ENCODE assay signal across 10 cellular contexts in the genomic region with DNA sequence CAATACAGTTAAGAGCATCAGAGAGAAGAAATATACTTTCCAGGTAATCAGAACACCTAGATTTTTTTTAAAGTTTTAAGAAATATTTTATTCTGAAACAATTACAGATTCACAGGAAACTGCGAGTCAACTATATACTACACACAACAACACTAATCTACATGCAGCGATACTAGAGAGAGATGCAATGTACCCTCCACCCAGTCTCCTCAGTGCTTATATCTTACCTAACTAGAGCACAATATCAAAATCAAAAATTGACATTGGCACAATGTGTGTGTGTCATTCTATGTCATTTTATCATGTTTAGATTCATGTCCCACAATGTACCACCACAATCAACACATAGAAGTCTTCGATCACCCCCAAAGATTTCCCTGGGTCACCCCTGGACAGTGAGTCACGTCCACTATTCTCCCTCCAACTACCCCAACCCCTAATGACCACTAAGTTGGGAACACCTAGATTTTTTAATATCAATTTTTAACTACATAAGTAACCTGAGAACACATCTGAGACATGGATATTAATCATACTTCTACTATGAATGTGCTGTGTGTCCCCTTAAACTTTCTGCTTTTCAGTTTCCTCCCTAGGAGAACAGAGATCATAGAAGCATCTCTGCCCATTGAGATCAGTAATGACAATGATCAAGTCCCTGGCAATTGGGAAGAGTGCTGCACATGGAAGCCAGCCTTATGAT.
DNase-seq lines count a peak whose midpoint lies in the region; ATAC-seq and TF ChIP-seq lines count a peak whose summit lies in the region.
"Had no signal": no experiment of that assay in that cellular context is flagged by ENCODE, and none has a peak within 500 bp of the region (broad histone marks: within the 10 kb centered on the region; RNA-seq: fewer than 3 reads in every experiment).

No MANE protein-coding gene starts in this region.

- H3K27ac ChIP-seq in ACC112 (ENCODE audit: low read depth, low read length) (peak overlapping the region; percentile 15; the same call in 1 of the 2 replicates), MM.1S (ENCODE audit: low read length) (peak overlapping the region; percentile 70; the same call in 1 of the 2 replicates), lower lobe of right lung (peak overlapping the region; percentile 53)
- H3K27ac ChIP-seq: ovary had no signal

- ATAC-seq in GM19452 (IDR thresholded peaks at IDR 0.05; ENCODE audit: unreplicated experiment) (peak; percentile 18), lower lobe of right lung (no peak), esophagus mucosa (no peak)

- TF ChIP-seq CTCF in MM.1S (IDR thresholded peaks at IDR 0.05; ENCODE audit: low read length) (no peak), lower lobe of right lung (IDR thresholded peaks at IDR 0.05) (no peak), glutamatergic neuron (IDR thresholded peaks at IDR 0.05; ENCODE audit: partially characterized antibody, unreplicated experiment) (no peak)

- no peaks in the 10 kb centered on the region for H4K20me1 ChIP-seq in MM.1S (ENCODE audit: insufficient read depth, low read length)

- H3K79me2 ChIP-seq in ACC112 (ENCODE audit: control insufficient read depth, insufficient read depth, low read length, unreplicated experiment): no peaks in the 10 kb centered on the region
- no peaks in the 10 kb centered on the region for H3K79me2 ChIP-seq in MM.1S (ENCODE audit: low read length)

- peaks cover 18% of the 10 kb centered on the region; the same call in 1 of the 2 replicates for H3F3A ChIP-seq in MM.1S (ENCODE audit: insufficient read depth, low read length)

- H3K36me3 ChIP-seq in ACC112 (ENCODE audit: insufficient read depth, low read length) (no peaks in the 10 kb centered on the region), MM.1S (replicated peaks; ENCODE audit: insufficient read depth, low read length) (no peaks in the 10 kb centered on the region), lower lobe of right lung (peaks cover 3% of the 10 kb centered on the region)
- H3K36me3 ChIP-seq: ovary had no signal

- no peak overlapping the region for H3K9ac ChIP-seq in MM.1S (ENCODE audit: low read length)

- H3K9me3 Mint-ChIP-seq in glutamatergic neuron (ENCODE audit: unreplicated experiment): peaks cover 4% of the 10 kb centered on the region
- H3K9me3 Mint-ChIP-seq: CD4-positive, alpha-beta T cell had no signal

- H2AFZ ChIP-seq in ACC112 (ENCODE audit: low read length, unreplicated experiment) (peak overlapping the region; percentile 24), MM.1S (ENCODE audit: low read length) (peak overlapping the region; percentile 46)

- no peaks in the 10 kb centered on the region for H3K27me3 Mint-ChIP-seq in glutamatergic neuron (ENCODE audit: unreplicated experiment)
- H3K27me3 Mint-ChIP-seq: CD4-positive, alpha-beta T cell had no signal

- H3K9me3 ChIP-seq in MM.1S (replicated peaks; ENCODE audit: insufficient read depth, low read length): no peaks in the 10 kb centered on the region
- no peaks in the 10 kb centered on the region for H3K9me3 ChIP-seq in lower lobe of right lung
- H3K9me3 ChIP-seq: ovary had no signal

- DNase-seq in MM.1S (no peak), lower lobe of right lung (no peak), midbrain (lab: John Stamatoyannopoulos, UW) (no peak), glutamatergic neuron (no peak)
- DNase-seq in stimulated activated CD4-positive, alpha-beta T cell treated with anti-CD3 and anti-CD28 coated beads, Interleukin-2, amount 100 ng/mL, for 48 hours: no peak
- DNase-seq: CD4-positive, alpha-beta T cell; ovary had no signal

- no peak overlapping the region for H3K27ac Mint-ChIP-seq in glutamatergic neuron (ENCODE audit: unreplicated experiment)

- no peak overlapping the region for H3K4me3 Mint-ChIP-seq in glutamatergic neuron (ENCODE audit: unreplicated experiment)
- H3K4me3 Mint-ChIP-seq: CD4-positive, alpha-beta T cell had no signal

- no peaks in the 10 kb centered on the region for H3K36me3 Mint-ChIP-seq in glutamatergic neuron (ENCODE audit: unreplicated experiment)

- no peaks in the 10 kb centered on the region for H3K27me3 ChIP-seq in ACC112 (ENCODE audit: insufficient read depth, low read length)
- no peaks in the 10 kb centered on the region for H3K27me3 ChIP-seq in MM.1S (replicated peaks; ENCODE audit: insufficient read depth, low read length)
- H3K27me3 ChIP-seq in lower lobe of right lung (ENCODE audit: low read depth): no peaks in the 10 kb centered on the region
- H3K27me3 ChIP-seq: ovary had no signal

- intact Hi-C loops in lower lobe of right lung (cut with DNase I): no loop called here

- H3K4me3 ChIP-seq in ACC112 (ENCODE audit: low read depth, low read length): no peak overlapping the region; the same call in 1 of the 2 replicates
- no peak overlapping the region for H3K4me3 ChIP-seq in MM.1S (ENCODE audit: low read length)
- H3K4me3 ChIP-seq in lower lobe of right lung: no peak overlapping the region
- H3K4me3 ChIP-seq: ovary had no signal

- H3K4me1 Mint-ChIP-seq in glutamatergic neuron (ENCODE audit: low read depth, unreplicated experiment): peaks cover 16% of the 10 kb centered on the region

- peak overlapping the region; percentile 27; the same call in 1 of the 2 replicates for H3K4me2 ChIP-seq in MM.1S (ENCODE audit: low read depth, low read length)

- H3K9me2 ChIP-seq in MM.1S (replicated peaks; ENCODE audit: insufficient read depth, low read length): no peaks in the 10 kb centered on the region

- peaks cover 59% of the 10 kb centered on the region for H3K4me1 ChIP-seq in ACC112 (ENCODE audit: control insufficient read depth, insufficient read depth, low read length, unreplicated experiment)
- peaks cover 54% of the 10 kb centered on the region for H3K4me1 ChIP-seq in MM.1S (ENCODE audit: low read length)
- peaks cover 55% of the 10 kb centered on the region for H3K4me1 ChIP-seq in lower lobe of right lung

Comparison
In these comparisons a context has a peak if more than half of its experiments do, and no peak if none do; other contexts are left out.
1. H3K27ac ChIP-seq: peak in every context shown above with its lines; median percentile 70 in MM.1S; 53 in lower lobe of right lung; 15 in ACC112.